In genomic region chr19:21835810-21836444, GRCh38 we compare ENCODE assay signal across 1 cellular context.
A peak's percentile ranks its signal among the peaks of the same experiment; 100 is the strongest.
TF ChIP-seq lines count a peak whose summit lies in the region.

Gene ZNF43, minus strand, starts transcription at chr19:21836182. Its CDS starts 144 bp downstream, at chr19:21836038.

TF ChIP-seq in HepG2, 621 proteins besides CTCF, POLR2A, EP300 and RAD21 (continued from another document and continues in another):
- TF ChIP-seq HOXA3 (CRISPR knock-in tag; IDR thresholded peaks at IDR 0.05) (peak; percentile 39), ZBTB44 (CRISPR knock-in tag; IDR thresholded peaks at IDR 0.05) (no peak), KMT2A (CRISPR knock-in tag; IDR thresholded peaks at IDR 0.05) (0 out of 2 replicates have a peak, but pooled peaks have one; percentile 31), ZMAT3 (CRISPR knock-in tag; conservative IDR thresholded peaks at IDR 0.05) (0 out of 2 replicates have a peak, but pooled peaks have one; percentile 21), ZNF20 (CRISPR knock-in tag; IDR thresholded peaks at IDR 0.05) (no peak), ZNF816 (CRISPR knock-in tag; IDR thresholded peaks at IDR 0.05; ENCODE audit: borderline replicate concordance) (0 out of 2 replicates have a peak, but pooled peaks have one; percentile 39), SMAD3 (CRISPR knock-in tag; IDR thresholded peaks at IDR 0.05) (no peak), ZNF781 (CRISPR knock-in tag; IDR thresholded peaks at IDR 0.05; ENCODE audit: borderline replicate concordance, not compliant biosample characterization) (no peak), ZNF503 (CRISPR knock-in tag; IDR thresholded peaks at IDR 0.05) (no peak), NFYB (CRISPR knock-in tag; IDR thresholded peaks at IDR 0.05) (peak; percentile 91), ZNF333 (CRISPR knock-in tag; IDR thresholded peaks at IDR 0.05; ENCODE audit: borderline replicate concordance) (no peak), GTF3A (CRISPR knock-in tag; conservative IDR thresholded peaks at IDR 0.05) (no peak), TP53 (CRISPR knock-in tag; conservative IDR thresholded peaks at IDR 0.05) (no peak), ZNF382 (CRISPR knock-in tag; IDR thresholded peaks at IDR 0.05; ENCODE audit: borderline replicate concordance) (no peak), REL (CRISPR knock-in tag; conservative IDR thresholded peaks at IDR 0.05) (no peak), ZNF101 (CRISPR knock-in tag; IDR thresholded peaks at IDR 0.05; ENCODE audit: borderline replicate concordance, low read depth) (no peak), SCMH1 (CRISPR knock-in tag; IDR thresholded peaks at IDR 0.05; ENCODE audit: borderline replicate concordance) (no peak), POLR2AphosphoS5 (IDR thresholded peaks at IDR 0.05; ENCODE audit: low read depth, low read length) (peak; percentile 64), PPARG (CRISPR knock-in tag; conservative IDR thresholded peaks at IDR 0.05) (no peak), BATF2 (CRISPR knock-in tag; IDR thresholded peaks at IDR 0.05) (no peak), CBX1 (IDR thresholded peaks at IDR 0.05; ENCODE audit: low read depth) (no peak), HMGXB3 (CRISPR knock-in tag; IDR thresholded peaks at IDR 0.05; ENCODE audit: borderline replicate concordance) (no peak), ZNF34 (CRISPR knock-in tag; IDR thresholded peaks at IDR 0.05; ENCODE audit: borderline replicate concordance) (no peak), HMG20A (CRISPR knock-in tag; IDR thresholded peaks at IDR 0.05; ENCODE audit: borderline replicate concordance) (no peak), BORCS8-MEF2B (CRISPR knock-in tag; IDR thresholded peaks at IDR 0.05) (peak; percentile 60; the same call in 1 of the 2 replicates), JUN (CRISPR knock-in tag; IDR thresholded peaks at IDR 0.05) (no peak), ZMYM4 (CRISPR knock-in tag; IDR thresholded peaks at IDR 0.05) (peak; percentile 59; the same call in 1 of the 2 replicates), ZBTB40 (IDR thresholded peaks at IDR 0.05) (no peak), ZBTB40 (CRISPR knock-in tag; IDR thresholded peaks at IDR 0.05) (no peak), ZSCAN22 (CRISPR knock-in tag; IDR thresholded peaks at IDR 0.05) (no peak), PTBP1 (IDR thresholded peaks at IDR 0.05; ENCODE audit: low read depth, low read length, poor library complexity, severe bottlenecking) (no peak)
- TF ChIP-seq, protein P1, sequence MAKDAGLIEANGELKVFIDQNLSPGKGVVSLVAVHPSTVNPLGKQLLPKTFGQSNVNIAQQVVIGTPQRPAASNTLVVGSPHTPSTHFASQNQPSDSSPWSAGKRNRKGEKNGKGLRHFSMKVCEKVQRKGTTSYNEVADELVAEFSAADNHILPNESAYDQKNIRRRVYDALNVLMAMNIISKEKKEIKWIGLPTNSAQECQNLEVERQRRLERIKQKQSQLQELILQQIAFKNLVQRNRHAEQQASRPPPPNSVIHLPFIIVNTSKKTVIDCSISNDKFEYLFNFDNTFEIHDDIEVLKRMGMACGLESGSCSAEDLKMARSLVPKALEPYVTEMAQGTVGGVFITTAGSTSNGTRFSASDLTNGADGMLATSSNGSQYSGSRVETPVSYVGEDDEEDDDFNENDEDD (CRISPR knock-in tag; IDR thresholded peaks at IDR 0.05; ENCODE audit: borderline replicate concordance): peak; percentile 68; the same call in 1 of the 2 replicates
- TF ChIP-seq, protein P2, sequence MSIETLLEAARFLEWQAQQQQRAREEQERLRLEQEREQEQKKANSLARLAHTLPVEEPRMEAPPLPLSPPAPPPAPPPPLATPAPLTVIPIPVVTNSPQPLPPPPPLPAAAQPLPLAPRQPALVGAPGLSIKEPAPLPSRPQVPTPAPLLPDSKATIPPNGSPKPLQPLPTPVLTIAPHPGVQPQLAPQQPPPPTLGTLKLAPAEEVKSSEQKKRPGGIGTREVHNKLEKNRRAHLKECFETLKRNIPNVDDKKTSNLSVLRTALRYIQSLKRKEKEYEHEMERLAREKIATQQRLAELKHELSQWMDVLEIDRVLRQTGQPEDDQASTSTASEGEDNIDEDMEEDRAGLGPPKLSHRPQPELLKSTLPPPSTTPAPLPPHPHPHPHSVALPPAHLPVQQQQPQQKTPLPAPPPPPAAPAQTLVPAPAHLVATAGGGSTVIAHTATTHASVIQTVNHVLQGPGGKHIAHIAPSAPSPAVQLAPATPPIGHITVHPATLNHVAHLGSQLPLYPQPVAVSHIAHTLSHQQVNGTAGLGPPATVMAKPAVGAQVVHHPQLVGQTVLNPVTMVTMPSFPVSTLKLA (IDR thresholded peaks at IDR 0.05): no peak
- TF ChIP-seq, protein P3, sequence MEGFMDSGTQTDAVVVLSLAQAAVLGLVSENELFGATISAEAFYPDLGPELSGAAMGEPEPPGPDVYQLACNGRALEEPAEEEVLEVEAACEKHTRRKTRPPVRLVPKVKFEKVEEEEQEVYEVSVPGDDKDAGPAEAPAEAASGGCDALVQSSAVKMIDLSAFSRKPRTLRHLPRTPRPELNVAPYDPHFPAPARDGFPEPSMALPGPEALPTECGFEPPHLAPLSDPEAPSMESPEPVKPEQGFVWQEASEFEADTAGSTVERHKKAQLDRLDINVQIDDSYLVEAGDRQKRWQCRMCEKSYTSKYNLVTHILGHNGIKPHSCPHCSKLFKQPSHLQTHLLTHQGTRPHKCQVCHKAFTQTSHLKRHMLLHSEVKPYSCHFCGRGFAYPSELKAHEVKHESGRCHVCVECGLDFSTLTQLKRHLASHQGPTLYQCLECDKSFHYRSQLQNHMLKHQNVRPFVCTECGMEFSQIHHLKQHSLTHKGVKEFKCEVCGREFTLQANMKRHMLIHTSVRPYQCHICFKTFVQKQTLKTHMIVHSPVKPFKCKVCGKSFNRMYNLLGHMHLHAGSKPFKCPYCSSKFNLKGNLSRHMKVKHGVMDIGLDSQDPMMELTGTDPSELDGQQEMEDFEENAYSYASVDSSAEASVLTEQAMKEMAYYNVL (CRISPR knock-in tag; IDR thresholded peaks at IDR 0.05; ENCODE audit: borderline replicate concordance): peak; percentile 61; the same call in 1 of the 2 replicates
- TF ChIP-seq, protein P4, sequence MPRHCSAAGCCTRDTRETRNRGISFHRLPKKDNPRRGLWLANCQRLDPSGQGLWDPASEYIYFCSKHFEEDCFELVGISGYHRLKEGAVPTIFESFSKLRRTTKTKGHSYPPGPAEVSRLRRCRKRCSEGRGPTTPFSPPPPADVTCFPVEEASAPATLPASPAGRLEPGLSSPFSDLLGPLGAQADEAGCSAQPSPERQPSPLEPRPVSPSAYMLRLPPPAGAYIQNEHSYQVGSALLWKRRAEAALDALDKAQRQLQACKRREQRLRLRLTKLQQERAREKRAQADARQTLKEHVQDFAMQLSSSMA (CRISPR knock-in tag; IDR thresholded peaks at IDR 0.05): no peak
